19 cellular contexts compared by ENCODE assay signal in the genomic region with DNA sequence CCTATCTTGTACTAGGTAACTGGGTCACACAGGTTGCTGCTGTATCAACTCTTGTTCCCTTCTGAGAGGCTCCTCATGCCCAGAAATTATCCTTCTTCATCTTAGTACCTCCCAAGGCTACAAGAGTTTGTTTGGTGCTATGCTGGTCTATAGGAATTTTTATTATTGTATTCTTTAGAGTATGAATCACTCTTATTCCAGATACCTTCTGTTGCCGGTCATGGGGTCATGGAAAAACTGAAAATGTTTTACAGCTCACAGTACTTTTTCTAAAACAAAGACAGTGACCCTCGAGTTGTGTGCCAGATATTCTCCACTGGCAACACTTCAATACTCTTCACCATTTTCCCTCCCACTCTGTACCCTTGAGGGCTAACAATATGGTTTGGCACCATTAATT.
DNase-seq lines count a peak whose midpoint lies in the region; ATAC-seq and TF ChIP-seq lines count a peak whose summit lies in the region.
"Had no signal": no experiment of that assay in that cellular context is flagged by ENCODE, and none has a peak within 500 bp of the region (broad histone marks: within the 10 kb centered on the region; RNA-seq: fewer than 3 reads in every experiment).

No MANE protein-coding gene starts in this region.

- no peaks in the 10 kb centered on the region for H3K36me3 ChIP-seq in psoas muscle (ENCODE audit: insufficient read depth in 1 of 2, low read depth in 1 of 2)
- H3K36me3 ChIP-seq: colonic mucosa had no signal

- no peaks in the 10 kb centered on the region for H3K9me3 ChIP-seq in psoas muscle
- H3K9me3 ChIP-seq: colonic mucosa had no signal

- H3K27ac Mint-ChIP-seq in HFFc6 = peak overlapping the region; percentile 91
- H3K27ac Mint-ChIP-seq: IgD-negative memory B cell, immature natural killer cell, nephron had no signal

- H3K36me3 Mint-ChIP-seq in HFFc6 (ENCODE audit: low read depth) = no peaks in the 10 kb centered on the region
- H3K36me3 Mint-ChIP-seq in activated T-cell treated with anti-CD3 and anti-CD28 coated beads, Interleukin-2, amount 50 U/mL, for 4 hours (ENCODE audit: insufficient read depth) = no peaks in the 10 kb centered on the region
- H3K36me3 Mint-ChIP-seq: immature natural killer cell had no signal

- intact Hi-C loops in psoas muscle (cut with DNase I) = no loop called here

- peaks cover 7% of the 10 kb centered on the region for H3K9me3 Mint-ChIP-seq in HFFc6
- H3K9me3 Mint-ChIP-seq in activated T-cell treated with anti-CD3 and anti-CD28 coated beads, Interleukin-2, amount 50 U/mL, for 4 hours = no peaks in the 10 kb centered on the region

- no peaks in the 10 kb centered on the region for H3K4me1 ChIP-seq in psoas muscle
- H3K4me1 ChIP-seq: colonic mucosa had no signal

- no peak for TF ChIP-seq CTCF in HFFc6 (IDR thresholded peaks at IDR 0.05)
- TF ChIP-seq CTCF in psoas muscle (IDR thresholded peaks at IDR 0.05) = no peak

- no peaks in the 10 kb centered on the region for H3K27me3 ChIP-seq in psoas muscle (ENCODE audit: insufficient read depth in 3 of 3, low read length in 2 of 3)
- H3K27me3 ChIP-seq: colonic mucosa had no signal

- no peaks in the 10 kb centered on the region; the same call in 1 of the 2 replicates for H3K27me3 Mint-ChIP-seq in HFFc6 (ENCODE audit: insufficient read depth)
- no peaks in the 10 kb centered on the region for H3K27me3 Mint-ChIP-seq in activated T-cell treated with anti-CD3 and anti-CD28 coated beads, Interleukin-2, amount 50 U/mL, for 4 hours (ENCODE audit: low read depth)
- H3K27me3 Mint-ChIP-seq: IgD-negative memory B cell had no signal

- 50 to 60% (median 52%) methylated on average over 2 of the region's 2 CpGs for WGBS in psoas muscle, 3 donors

- no peak for ATAC-seq in activated T-cell treated with anti-CD3 and anti-CD28 coated beads, Interleukin-2, amount 50 U/mL, for 4 hours
- no peak for ATAC-seq in psoas muscle
- no peak for ATAC-seq in HG02938 (IDR thresholded peaks at IDR 0.05; ENCODE audit: unreplicated experiment)

- peaks cover 32% of the 10 kb centered on the region; the same call in 1 of the 2 replicates for H3K4me1 Mint-ChIP-seq in HFFc6 (ENCODE audit: low read depth)
- no peaks in the 10 kb centered on the region for H3K4me1 Mint-ChIP-seq in activated T-cell treated with anti-CD3 and anti-CD28 coated beads, Interleukin-2, amount 50 U/mL, for 4 hours (ENCODE audit: low read depth)
- H3K4me1 Mint-ChIP-seq: IgD-negative memory B cell, immature natural killer cell, nephron had no signal

- H3K4me3 ChIP-seq in psoas muscle = no peak overlapping the region
- H3K4me3 ChIP-seq: colonic mucosa, SK-N-MC had no signal

- DNase-seq in AG08395 (ENCODE audit: low spot score) = peak; percentile 71
- peak; percentile 60 for DNase-seq in HFFc6
- peak; percentile 50 for DNase-seq in astrocyte of the hippocampus (ENCODE audit: low read depth, low spot score)
- peak; percentile 19 for DNase-seq in iris pigment epithelial cell (ENCODE audit: low read depth)
- DNase-seq in activated T-cell treated with anti-CD3 and anti-CD28 coated beads, Interleukin-2, amount 50 U/mL, for 4 hours = no peak
- no peak for DNase-seq in psoas muscle
- no peak for DNase-seq in pons (ENCODE audit: low spot score)
- DNase-seq: activated gamma-delta T cell; colonic mucosa; DMS79; immature natural killer cell; NCI-H1048; NCI-H526 treated with DMSO at 0.1 percent for 48 hours; OCI-M1; stimulated activated naive CD4-positive, alpha-beta T cell had no signal

- H3K4me3 Mint-ChIP-seq in HFFc6 = peak overlapping the region; percentile 45; the same call in 1 of the 2 replicates
- no peak overlapping the region for H3K4me3 Mint-ChIP-seq in activated T-cell treated with anti-CD3 and anti-CD28 coated beads, Interleukin-2, amount 50 U/mL, for 4 hours
- H3K4me3 Mint-ChIP-seq: IgD-negative memory B cell, immature natural killer cell, nephron had no signal

- H3K27ac ChIP-seq in psoas muscle = no peak overlapping the region
- H3K27ac ChIP-seq: colonic mucosa, SK-N-MC had no signal

Comparison
In these comparisons a context has a peak if more than half of its experiments do, and no peak if none do; other contexts are left out.
1. DNase-seq: peak in AG08395 (single experiment), HFFc6 (single experiment), astrocyte of the hippocampus (single experiment) and iris pigment epithelial cell (single experiment); none in activated T-cell treated with anti-CD3 and anti-CD28 coated beads, Interleukin-2, amount 50 U/mL, for 4 hours (single experiment), psoas muscle (0 of 2) and pons (single experiment).